In genomic region chr2:136238214-136238551, GRCh38 we compare ENCODE assay signal across 9 cellular contexts.
DNase-seq lines count a peak whose midpoint lies in the region; ATAC-seq, FAIRE-seq and TF ChIP-seq lines count a peak whose summit lies in the region.
"Had no signal": no experiment of that assay in that cellular context is flagged by ENCODE, and none has a peak within 500 bp of the region (broad histone marks: within the 10 kb centered on the region; RNA-seq: fewer than 3 reads in every experiment).

No MANE protein-coding gene starts in this region.

- no peak for FAIRE-seq in HepG2 (lab: Jason Lieb, UNC)

- H2AFZ ChIP-seq in HepG2 (ENCODE audit: low read length) (no peak overlapping the region), Karpas-422 (ENCODE audit: low read length) (no peak overlapping the region)

- H3K4me1 Mint-ChIP-seq in activated CD8-positive, alpha-beta T cell treated with anti-CD3 and anti-CD28 coated beads for 36 hours (ENCODE audit: low read depth) = peaks cover 54% of the 10 kb centered on the region
- H3K4me1 Mint-ChIP-seq in immature natural killer cell = peaks cover 50 to 59% of the 10 kb centered on the region in 2 donors

- in situ Hi-C loops in HepG2 (cut with HindIII; ENCODE audit: extremely low pct_ligation_motif_present, low pct_unique_long_range_greater_than_20kb) = no loop called here
- in situ Hi-C loops in KBM-7 (cut with MboI; ENCODE audit: low pct_unique_long_range_greater_than_20kb, low sequenced_read_pairs) = no loop called here

- no peak overlapping the region for H3K4me3 Mint-ChIP-seq in activated CD8-positive, alpha-beta T cell treated with anti-CD3 and anti-CD28 coated beads for 36 hours
- H3K4me3 Mint-ChIP-seq in immature natural killer cell = peak overlapping the region; percentile 10 to 55 (median 39)

- TF ChIP-seq EP300 in HepG2 (IDR thresholded peaks at IDR 0.05; ENCODE audit: low read depth in 2 of 2, low read length in 2 of 2) = no peak
- no peak for TF ChIP-seq EP300 in HepG2 (CRISPR knock-in tag; IDR thresholded peaks at IDR 0.05; ENCODE audit: borderline replicate concordance)

- H3K27me3 Mint-ChIP-seq in activated CD8-positive, alpha-beta T cell treated with anti-CD3 and anti-CD28 coated beads for 36 hours = no peaks in the 10 kb centered on the region
- H3K27me3 Mint-ChIP-seq in immature natural killer cell (ENCODE audit: low read depth in 3 of 3) = peaks cover 0 to 22% (median 2%) of the 10 kb centered on the region in 3 donors

- no peak for TF ChIP-seq RAD21 in liver (IDR thresholded peaks at IDR 0.05)
- TF ChIP-seq RAD21 in HepG2 (CRISPR knock-in tag; IDR thresholded peaks at IDR 0.05) = no peak

- ATAC-seq in HepG2 = no peak
- peak; percentile 5 for ATAC-seq in activated CD8-positive, alpha-beta T cell treated with anti-CD3 and anti-CD28 coated beads for 36 hours
- ATAC-seq: Panc1 had no signal

- H3K36me3 ChIP-seq in liver (ENCODE audit: control insufficient read depth in 4 of 4, insufficient read depth in 3 of 4, low read depth in 1 of 4, low read length in 3 of 4) (no peaks in the 10 kb centered on the region), HepG2 (replicated peaks in 1 of 2; ENCODE audit: control insufficient read depth in 1 of 2, insufficient read depth in 2 of 2, low read length in 2 of 2) (no peaks in the 10 kb centered on the region), Karpas-422 (ENCODE audit: insufficient read depth, low read length) (no peaks in the 10 kb centered on the region)

- H3K4me3 ChIP-seq in liver (ENCODE audit: low read depth in 1 of 3, low read length in 3 of 3) (no peak overlapping the region), HepG2 (replicated peaks in 1 of 3; ENCODE audit: insufficient read depth in 1 of 3, low read depth in 2 of 3, low read length in 3 of 3) (no peak overlapping the region), Karpas-422 (ENCODE audit: low read length) (no peak overlapping the region)

- H3K4me1 ChIP-seq in liver (ENCODE audit: control insufficient read depth in 4 of 4, insufficient read depth in 4 of 4, low read length in 3 of 4) (no peaks in the 10 kb centered on the region), HepG2 (ENCODE audit: insufficient read depth, low read length) (no peaks in the 10 kb centered on the region), Karpas-422 (ENCODE audit: low read length) (peaks cover 13% of the 10 kb centered on the region)

- no peak for DNase-seq in HepG2 (ENCODE audit: low spot score)
- DNase-seq in activated CD8-positive, alpha-beta T cell treated with anti-CD3 and anti-CD28 coated beads for 36 hours = peak; percentile 23
- DNase-seq in immature natural killer cell = no peak
- no peak for DNase-seq in KBM-7
- DNase-seq in stimulated activated CD4-positive, alpha-beta T cell treated with anti-CD3 and anti-CD28 coated beads, Interleukin-2, amount 100 ng/mL, for 48 hours = no peak
- DNase-seq in Karpas-422 = no peak
- no peak for DNase-seq in stimulated activated CD4-positive, alpha-beta T cell treated with anti-CD3 and anti-CD28 coated beads, Interleukin-15, amount 100 ng/mL, for 24 hours

- no peaks in the 10 kb centered on the region for H3K9me2 ChIP-seq in Karpas-422 (replicated peaks; ENCODE audit: insufficient read depth, low read length)

- H3K9ac ChIP-seq in liver (ENCODE audit: low read depth in 1 of 2, low read length in 2 of 2) = peak overlapping the region in 1 of 2 donors; percentile 18
- H3K9ac ChIP-seq in HepG2 (ENCODE audit: insufficient read depth, low read depth, low read length) = no peak overlapping the region
- H3K9ac ChIP-seq in Karpas-422 (ENCODE audit: low read length) = no peak overlapping the region

- H3K36me3 Mint-ChIP-seq in activated CD8-positive, alpha-beta T cell treated with anti-CD3 and anti-CD28 coated beads for 36 hours (ENCODE audit: low read depth) = no peaks in the 10 kb centered on the region
- no peaks in the 10 kb centered on the region for H3K36me3 Mint-ChIP-seq in immature natural killer cell

- no peak for TF ChIP-seq POLR2A in HepG2 (IDR thresholded peaks at IDR 0.05; ENCODE audit: insufficient read depth in 1 of 2, low read depth in 2 of 2, low read length in 2 of 2)

- H3K4me2 ChIP-seq in HepG2 (ENCODE audit: low read depth, low read length) = no peak overlapping the region
- H3K4me2 ChIP-seq in Karpas-422 (ENCODE audit: low read depth, low read length, poor library complexity, severe bottlenecking) = no peak overlapping the region

- intact Hi-C loops in HepG2 (cut with micrococcal nuclease; ENCODE audit: unreplicated experiment) = no loop called here
- intact Hi-C loops in activated CD8-positive, alpha-beta T cell treated with anti-CD3 and anti-CD28 coated beads for 36 hours (cut with micrococcal nuclease) = loop anchor here (5.0 to 10.0 kb wide), 3 partner anchors 87 to 323 kb away; no protein-coding TSS in a partner anchor

- no peaks in the 10 kb centered on the region for H3K27me3 ChIP-seq in liver (ENCODE audit: control insufficient read depth in 4 of 4, insufficient read depth in 4 of 4, low read length in 3 of 4)
- no peaks in the 10 kb centered on the region for H3K27me3 ChIP-seq in HepG2 (ENCODE audit: control insufficient read depth in 1 of 2, insufficient read depth in 2 of 2, low read length in 2 of 2)
- no peaks in the 10 kb centered on the region for H3K27me3 ChIP-seq in Karpas-422 (ENCODE audit: low read length)

- H3K27ac ChIP-seq in liver (ENCODE audit: low read depth in 1 of 2, low read length in 2 of 2) (peak overlapping the region; percentile 49 to 52), HepG2 (ENCODE audit: extremely low read length, insufficient read depth, low read length) (no peak overlapping the region), Karpas-422 (ENCODE audit: low read length) (no peak overlapping the region)

- peak overlapping the region; percentile 88 for H3K27ac Mint-ChIP-seq in activated CD8-positive, alpha-beta T cell treated with anti-CD3 and anti-CD28 coated beads for 36 hours
- H3K27ac Mint-ChIP-seq in immature natural killer cell = peak overlapping the region; percentile 88 to 97 (median 92)

- H4K20me1 ChIP-seq in HepG2 (ENCODE audit: insufficient read depth, low read length) = no peaks in the 10 kb centered on the region
- no peaks in the 10 kb centered on the region for H4K20me1 ChIP-seq in Karpas-422 (ENCODE audit: insufficient read depth, low read depth, low read length)

- POLR2A ChIA-PET in HepG2 (lab: Yijun Ruan, JAX) = no interaction called here
- POLR2A ChIA-PET in activated CD8-positive, alpha-beta T cell treated with anti-CD3 and anti-CD28 coated beads for 36 hours (lab: Charles Lee) = interaction anchor here (1.1 to 1.8 kb wide), 4 partner anchors 11 to 230 kb away, joined by 3 to 9 read pairs (median 6); no protein-coding TSS in a partner anchor

- CTCF ChIA-PET in HepG2 (lab: Yijun Ruan, JAX; ENCODE audit: low intra/inter-chr PET ratio, low total read pairs) = no interaction called here
- CTCF ChIA-PET in activated CD8-positive, alpha-beta T cell treated with anti-CD3 and anti-CD28 coated beads for 36 hours (lab: Charles Lee) = interaction anchor here (0.8 to 2.2 kb wide), 12 partner anchors 7 to 146 kb away, joined by 3 to 9 read pairs (median 4); no protein-coding TSS in a partner anchor

- H3K79me2 ChIP-seq in HepG2 (ENCODE audit: insufficient read depth, low read length) (no peaks in the 10 kb centered on the region), Karpas-422 (ENCODE audit: low read length) (no peaks in the 10 kb centered on the region)

- no peaks in the 10 kb centered on the region for H3K9me3 ChIP-seq in liver (ENCODE audit: control insufficient read depth in 4 of 4, low read length in 3 of 4)
- H3K9me3 ChIP-seq in HepG2 (ENCODE audit: low read length) = no peaks in the 10 kb centered on the region
- H3K9me3 ChIP-seq in Karpas-422 (ENCODE audit: low read length) = no peaks in the 10 kb centered on the region

- H3K9me3 Mint-ChIP-seq in activated CD8-positive, alpha-beta T cell treated with anti-CD3 and anti-CD28 coated beads for 36 hours = no peaks in the 10 kb centered on the region
- H3K9me3 Mint-ChIP-seq in immature natural killer cell = no peaks in the 10 kb centered on the region

- TF ChIP-seq CTCF in liver (IDR thresholded peaks at IDR 0.05; ENCODE audit: low read depth, low read length, missing input control) = no peak
- no peak for TF ChIP-seq CTCF in HepG2 (CRISPR knock-in tag; IDR thresholded peaks at IDR 0.05)
- no peak for TF ChIP-seq CTCF in activated CD8-positive, alpha-beta T cell treated with anti-CD3 and anti-CD28 coated beads for 36 hours (IDR thresholded peaks at IDR 0.05)

- no TSS peak for BruUV-seq in HepG2 (replicated peaks; lab: Mats Ljungman, UMichigan)

TF ChIP-seq in liver, 16 proteins besides CTCF, POLR2A, EP300 and RAD21 (continues in another document):
- TF ChIP-seq TAF1 (conservative IDR thresholded peaks at IDR 0.05) = no peak

TF ChIP-seq in HepG2, 621 proteins besides CTCF, POLR2A, EP300 and RAD21 (continues in another document):
- no peak for TF ChIP-seq ELF3 (CRISPR knock-in tag; IDR thresholded peaks at IDR 0.05)
- TF ChIP-seq ZNF205 (CRISPR knock-in tag; IDR thresholded peaks at IDR 0.05) = no peak
- TF ChIP-seq ZNF530 (CRISPR knock-in tag; IDR thresholded peaks at IDR 0.05; ENCODE audit: low read depth) = no peak
- TF ChIP-seq ZBTB49 (CRISPR knock-in tag; IDR thresholded peaks at IDR 0.05; ENCODE audit: borderline replicate concordance) = no peak
- no peak for TF ChIP-seq ZNF678 (CRISPR knock-in tag; IDR thresholded peaks at IDR 0.05)
- TF ChIP-seq ATF7-NPFF (CRISPR knock-in tag; IDR thresholded peaks at IDR 0.05; ENCODE audit: low read depth) = no peak
- no peak for TF ChIP-seq CC2D1A (CRISPR knock-in tag; IDR thresholded peaks at IDR 0.05)
- TF ChIP-seq ZFY (CRISPR knock-in tag; IDR thresholded peaks at IDR 0.05) = no peak
- no peak for TF ChIP-seq TMF1 (CRISPR knock-in tag; IDR thresholded peaks at IDR 0.05; ENCODE audit: low read depth)
- TF ChIP-seq RBFOX2 (IDR thresholded peaks at IDR 0.05; ENCODE audit: low read depth, low read length) = no peak

Comparison
In these comparisons a context has a peak if more than half of its experiments do, and no peak if none do; other contexts are left out.
1. H3K27ac ChIP-seq: peak in liver (2 of 2); none in HepG2 (single experiment) and Karpas-422 (single experiment).